ENCODE assay signal across 1 cellular context in the genomic region with DNA sequence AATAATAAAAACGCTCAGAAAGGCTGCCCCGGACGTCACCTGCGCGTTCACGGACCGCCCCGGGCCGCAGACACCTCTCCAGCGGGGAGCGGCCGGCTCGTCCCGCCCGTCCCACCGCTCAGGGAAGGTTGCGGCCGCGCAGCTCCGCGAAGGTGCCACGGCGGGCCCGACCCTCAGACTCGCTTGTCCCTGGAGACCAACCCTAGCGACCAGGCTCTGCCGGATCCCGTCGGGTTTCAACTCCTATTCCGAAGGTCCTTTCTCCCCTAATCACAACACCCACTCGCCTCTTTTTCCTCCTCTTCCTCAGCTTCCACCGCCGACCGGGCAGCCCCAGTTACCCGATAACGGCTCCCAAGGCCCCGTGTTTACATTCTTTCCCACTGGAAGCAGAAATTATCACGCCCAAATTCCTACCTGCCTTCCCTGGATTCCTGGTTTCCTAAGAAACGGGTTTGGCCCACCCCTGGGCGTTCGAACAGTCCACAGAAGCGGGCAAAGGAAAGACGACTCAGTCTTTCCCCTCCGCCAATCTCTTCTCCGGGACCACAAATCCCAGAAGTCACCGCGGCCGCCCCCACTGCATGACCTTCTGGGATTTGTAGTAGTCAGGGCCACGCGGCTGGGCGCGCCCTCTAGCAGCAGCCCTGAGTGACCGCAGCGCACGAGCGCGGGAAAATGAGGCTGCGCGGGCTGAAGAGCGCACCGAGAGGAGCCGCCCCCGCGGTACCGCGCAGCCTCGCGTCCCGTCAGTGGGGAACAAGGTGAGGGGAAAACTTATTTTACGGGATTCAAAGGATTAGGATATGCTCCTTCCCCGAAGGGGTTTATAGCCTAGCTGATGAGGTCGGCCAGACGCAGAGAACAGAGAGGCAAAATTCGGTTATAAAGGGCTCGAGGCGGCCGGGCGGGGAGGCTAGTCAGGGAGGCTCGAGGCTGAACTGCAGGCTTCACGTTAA.
TF ChIP-seq lines count a peak whose summit lies in the region.

A gene with protein sequence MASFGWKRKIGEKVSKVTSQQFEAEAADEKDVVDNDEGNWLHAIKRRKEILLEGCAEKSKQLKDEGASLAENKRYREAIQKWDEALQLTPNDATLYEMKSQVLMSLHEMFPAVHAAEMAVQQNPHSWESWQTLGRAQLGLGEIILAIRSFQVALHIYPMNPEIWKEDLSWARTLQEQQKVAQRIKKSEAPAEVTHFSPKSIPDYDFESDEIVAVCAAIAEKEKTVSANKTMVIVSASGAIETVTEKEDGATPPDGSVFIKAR (minus strand): TSS at position 555 of the 959 bp plus-strand sequence. CDS start 8,943 bp downstream, outside the sequence.

TF ChIP-seq in K562, 482 proteins besides CTCF, POLR2A, EP300 and RAD21 (continued from another document and continues in another):
- TF ChIP-seq, protein P1, sequence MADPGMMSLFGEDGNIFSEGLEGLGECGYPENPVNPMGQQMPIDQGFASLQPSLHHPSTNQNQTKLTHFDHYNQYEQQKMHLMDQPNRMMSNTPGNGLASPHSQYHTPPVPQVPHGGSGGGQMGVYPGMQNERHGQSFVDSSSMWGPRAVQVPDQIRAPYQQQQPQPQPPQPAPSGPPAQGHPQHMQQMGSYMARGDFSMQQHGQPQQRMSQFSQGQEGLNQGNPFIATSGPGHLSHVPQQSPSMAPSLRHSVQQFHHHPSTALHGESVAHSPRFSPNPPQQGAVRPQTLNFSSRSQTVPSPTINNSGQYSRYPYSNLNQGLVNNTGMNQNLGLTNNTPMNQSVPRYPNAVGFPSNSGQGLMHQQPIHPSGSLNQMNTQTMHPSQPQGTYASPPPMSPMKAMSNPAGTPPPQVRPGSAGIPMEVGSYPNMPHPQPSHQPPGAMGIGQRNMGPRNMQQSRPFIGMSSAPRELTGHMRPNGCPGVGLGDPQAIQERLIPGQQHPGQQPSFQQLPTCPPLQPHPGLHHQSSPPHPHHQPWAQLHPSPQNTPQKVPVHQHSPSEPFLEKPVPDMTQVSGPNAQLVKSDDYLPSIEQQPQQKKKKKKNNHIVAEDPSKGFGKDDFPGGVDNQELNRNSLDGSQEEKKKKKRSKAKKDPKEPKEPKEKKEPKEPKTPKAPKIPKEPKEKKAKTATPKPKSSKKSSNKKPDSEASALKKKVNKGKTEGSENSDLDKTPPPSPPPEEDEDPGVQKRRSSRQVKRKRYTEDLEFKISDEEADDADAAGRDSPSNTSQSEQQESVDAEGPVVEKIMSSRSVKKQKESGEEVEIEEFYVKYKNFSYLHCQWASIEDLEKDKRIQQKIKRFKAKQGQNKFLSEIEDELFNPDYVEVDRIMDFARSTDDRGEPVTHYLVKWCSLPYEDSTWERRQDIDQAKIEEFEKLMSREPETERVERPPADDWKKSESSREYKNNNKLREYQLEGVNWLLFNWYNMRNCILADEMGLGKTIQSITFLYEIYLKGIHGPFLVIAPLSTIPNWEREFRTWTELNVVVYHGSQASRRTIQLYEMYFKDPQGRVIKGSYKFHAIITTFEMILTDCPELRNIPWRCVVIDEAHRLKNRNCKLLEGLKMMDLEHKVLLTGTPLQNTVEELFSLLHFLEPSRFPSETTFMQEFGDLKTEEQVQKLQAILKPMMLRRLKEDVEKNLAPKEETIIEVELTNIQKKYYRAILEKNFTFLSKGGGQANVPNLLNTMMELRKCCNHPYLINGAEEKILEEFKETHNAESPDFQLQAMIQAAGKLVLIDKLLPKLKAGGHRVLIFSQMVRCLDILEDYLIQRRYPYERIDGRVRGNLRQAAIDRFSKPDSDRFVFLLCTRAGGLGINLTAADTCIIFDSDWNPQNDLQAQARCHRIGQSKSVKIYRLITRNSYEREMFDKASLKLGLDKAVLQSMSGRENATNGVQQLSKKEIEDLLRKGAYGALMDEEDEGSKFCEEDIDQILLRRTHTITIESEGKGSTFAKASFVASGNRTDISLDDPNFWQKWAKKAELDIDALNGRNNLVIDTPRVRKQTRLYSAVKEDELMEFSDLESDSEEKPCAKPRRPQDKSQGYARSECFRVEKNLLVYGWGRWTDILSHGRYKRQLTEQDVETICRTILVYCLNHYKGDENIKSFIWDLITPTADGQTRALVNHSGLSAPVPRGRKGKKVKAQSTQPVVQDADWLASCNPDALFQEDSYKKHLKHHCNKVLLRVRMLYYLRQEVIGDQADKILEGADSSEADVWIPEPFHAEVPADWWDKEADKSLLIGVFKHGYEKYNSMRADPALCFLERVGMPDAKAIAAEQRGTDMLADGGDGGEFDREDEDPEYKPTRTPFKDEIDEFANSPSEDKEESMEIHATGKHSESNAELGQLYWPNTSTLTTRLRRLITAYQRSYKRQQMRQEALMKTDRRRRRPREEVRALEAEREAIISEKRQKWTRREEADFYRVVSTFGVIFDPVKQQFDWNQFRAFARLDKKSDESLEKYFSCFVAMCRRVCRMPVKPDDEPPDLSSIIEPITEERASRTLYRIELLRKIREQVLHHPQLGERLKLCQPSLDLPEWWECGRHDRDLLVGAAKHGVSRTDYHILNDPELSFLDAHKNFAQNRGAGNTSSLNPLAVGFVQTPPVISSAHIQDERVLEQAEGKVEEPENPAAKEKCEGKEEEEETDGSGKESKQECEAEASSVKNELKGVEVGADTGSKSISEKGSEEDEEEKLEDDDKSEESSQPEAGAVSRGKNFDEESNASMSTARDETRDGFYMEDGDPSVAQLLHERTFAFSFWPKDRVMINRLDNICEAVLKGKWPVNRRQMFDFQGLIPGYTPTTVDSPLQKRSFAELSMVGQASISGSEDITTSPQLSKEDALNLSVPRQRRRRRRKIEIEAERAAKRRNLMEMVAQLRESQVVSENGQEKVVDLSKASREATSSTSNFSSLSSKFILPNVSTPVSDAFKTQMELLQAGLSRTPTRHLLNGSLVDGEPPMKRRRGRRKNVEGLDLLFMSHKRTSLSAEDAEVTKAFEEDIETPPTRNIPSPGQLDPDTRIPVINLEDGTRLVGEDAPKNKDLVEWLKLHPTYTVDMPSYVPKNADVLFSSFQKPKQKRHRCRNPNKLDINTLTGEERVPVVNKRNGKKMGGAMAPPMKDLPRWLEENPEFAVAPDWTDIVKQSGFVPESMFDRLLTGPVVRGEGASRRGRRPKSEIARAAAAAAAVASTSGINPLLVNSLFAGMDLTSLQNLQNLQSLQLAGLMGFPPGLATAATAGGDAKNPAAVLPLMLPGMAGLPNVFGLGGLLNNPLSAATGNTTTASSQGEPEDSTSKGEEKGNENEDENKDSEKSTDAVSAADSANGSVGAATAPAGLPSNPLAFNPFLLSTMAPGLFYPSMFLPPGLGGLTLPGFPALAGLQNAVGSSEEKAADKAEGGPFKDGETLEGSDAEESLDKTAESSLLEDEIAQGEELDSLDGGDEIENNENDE (IDR thresholded peaks at IDR 0.05; ENCODE audit: low read depth, low read length), result peak; percentile 68
- TF ChIP-seq ZNF232 (CRISPR knock-in tag; IDR thresholded peaks at IDR 0.05), result peak; percentile 86; the same call in 1 of the 2 replicates
- TF ChIP-seq KLF13 (tag; IDR thresholded peaks at IDR 0.05; ENCODE audit: borderline replicate concordance, low read depth), result peak; percentile 81
- TF ChIP-seq CEBPB (tag; IDR thresholded peaks at IDR 0.05), result no peak
- TF ChIP-seq, protein P2, sequence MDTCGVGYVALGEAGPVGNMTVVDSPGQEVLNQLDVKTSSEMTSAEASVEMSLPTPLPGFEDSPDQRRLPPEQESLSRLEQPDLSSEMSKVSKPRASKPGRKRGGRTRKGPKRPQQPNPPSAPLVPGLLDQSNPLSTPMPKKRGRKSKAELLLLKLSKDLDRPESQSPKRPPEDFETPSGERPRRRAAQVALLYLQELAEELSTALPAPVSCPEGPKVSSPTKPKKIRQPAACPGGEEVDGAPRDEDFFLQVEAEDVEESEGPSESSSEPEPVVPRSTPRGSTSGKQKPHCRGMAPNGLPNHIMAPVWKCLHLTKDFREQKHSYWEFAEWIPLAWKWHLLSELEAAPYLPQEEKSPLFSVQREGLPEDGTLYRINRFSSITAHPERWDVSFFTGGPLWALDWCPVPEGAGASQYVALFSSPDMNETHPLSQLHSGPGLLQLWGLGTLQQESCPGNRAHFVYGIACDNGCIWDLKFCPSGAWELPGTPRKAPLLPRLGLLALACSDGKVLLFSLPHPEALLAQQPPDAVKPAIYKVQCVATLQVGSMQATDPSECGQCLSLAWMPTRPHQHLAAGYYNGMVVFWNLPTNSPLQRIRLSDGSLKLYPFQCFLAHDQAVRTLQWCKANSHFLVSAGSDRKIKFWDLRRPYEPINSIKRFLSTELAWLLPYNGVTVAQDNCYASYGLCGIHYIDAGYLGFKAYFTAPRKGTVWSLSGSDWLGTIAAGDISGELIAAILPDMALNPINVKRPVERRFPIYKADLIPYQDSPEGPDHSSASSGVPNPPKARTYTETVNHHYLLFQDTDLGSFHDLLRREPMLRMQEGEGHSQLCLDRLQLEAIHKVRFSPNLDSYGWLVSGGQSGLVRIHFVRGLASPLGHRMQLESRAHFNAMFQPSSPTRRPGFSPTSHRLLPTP (IDR thresholded peaks at IDR 0.05; ENCODE audit: borderline replicate concordance, extremely low read depth, insufficient read length), result no peak
- TF ChIP-seq ETV5 (CRISPR knock-in tag; IDR thresholded peaks at IDR 0.05; ENCODE audit: low read depth), result 0 out of 2 replicates have a peak, but pooled peaks have one; percentile 66
- TF ChIP-seq BDP1 (IDR thresholded peaks at IDR 0.05; ENCODE audit: insufficient read depth, insufficient read length), result no peak
- no peak for TF ChIP-seq ZNF124 (CRISPR knock-in tag; IDR thresholded peaks at IDR 0.05)
- no peak for TF ChIP-seq HDAC6 (IDR thresholded peaks at IDR 0.05; ENCODE audit: low read depth, low read length)
- TF ChIP-seq EP400 (IDR thresholded peaks at IDR 0.05), result peak; percentile 91
- TF ChIP-seq RBM15 (IDR thresholded peaks at IDR 0.05; ENCODE audit: insufficient read depth, low read length), result no peak
- TF ChIP-seq, protein P3, sequence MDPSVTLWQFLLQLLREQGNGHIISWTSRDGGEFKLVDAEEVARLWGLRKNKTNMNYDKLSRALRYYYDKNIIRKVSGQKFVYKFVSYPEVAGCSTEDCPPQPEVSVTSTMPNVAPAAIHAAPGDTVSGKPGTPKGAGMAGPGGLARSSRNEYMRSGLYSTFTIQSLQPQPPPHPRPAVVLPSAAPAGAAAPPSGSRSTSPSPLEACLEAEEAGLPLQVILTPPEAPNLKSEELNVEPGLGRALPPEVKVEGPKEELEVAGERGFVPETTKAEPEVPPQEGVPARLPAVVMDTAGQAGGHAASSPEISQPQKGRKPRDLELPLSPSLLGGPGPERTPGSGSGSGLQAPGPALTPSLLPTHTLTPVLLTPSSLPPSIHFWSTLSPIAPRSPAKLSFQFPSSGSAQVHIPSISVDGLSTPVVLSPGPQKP (CRISPR knock-in tag; IDR thresholded peaks at IDR 0.05), result no peak
- peak; percentile 69 for TF ChIP-seq HDAC2 (IDR thresholded peaks at IDR 0.05)
- peak; percentile 14 for TF ChIP-seq SMAD1 (IDR thresholded peaks at IDR 0.05; ENCODE audit: low read depth, low read length, partially characterized antibody)
- TF ChIP-seq HNRNPUL1 (IDR thresholded peaks at IDR 0.05; ENCODE audit: low read length), result no peak
- TF ChIP-seq ZNF3 (CRISPR knock-in tag; IDR thresholded peaks at IDR 0.05), result no peak
- peak; percentile 97 for TF ChIP-seq ZNF644 (tag; IDR thresholded peaks at IDR 0.05; ENCODE audit: low read depth)
- TF ChIP-seq CXXC5 (CRISPR knock-in tag; IDR thresholded peaks at IDR 0.05), result peak; percentile 97
- TF ChIP-seq ZBTB17 (CRISPR knock-in tag; IDR thresholded peaks at IDR 0.05), result peak; percentile 66; the same call in 1 of the 2 replicates
- TF ChIP-seq, protein P4, sequence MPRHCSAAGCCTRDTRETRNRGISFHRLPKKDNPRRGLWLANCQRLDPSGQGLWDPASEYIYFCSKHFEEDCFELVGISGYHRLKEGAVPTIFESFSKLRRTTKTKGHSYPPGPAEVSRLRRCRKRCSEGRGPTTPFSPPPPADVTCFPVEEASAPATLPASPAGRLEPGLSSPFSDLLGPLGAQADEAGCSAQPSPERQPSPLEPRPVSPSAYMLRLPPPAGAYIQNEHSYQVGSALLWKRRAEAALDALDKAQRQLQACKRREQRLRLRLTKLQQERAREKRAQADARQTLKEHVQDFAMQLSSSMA (CRISPR knock-in tag; IDR thresholded peaks at IDR 0.05), result no peak
- no peak for TF ChIP-seq MCM7 (IDR thresholded peaks at IDR 0.05)
- no peak for TF ChIP-seq ZNF347 (CRISPR knock-in tag; IDR thresholded peaks at IDR 0.05; ENCODE audit: low read depth)
- TF ChIP-seq, protein P5, sequence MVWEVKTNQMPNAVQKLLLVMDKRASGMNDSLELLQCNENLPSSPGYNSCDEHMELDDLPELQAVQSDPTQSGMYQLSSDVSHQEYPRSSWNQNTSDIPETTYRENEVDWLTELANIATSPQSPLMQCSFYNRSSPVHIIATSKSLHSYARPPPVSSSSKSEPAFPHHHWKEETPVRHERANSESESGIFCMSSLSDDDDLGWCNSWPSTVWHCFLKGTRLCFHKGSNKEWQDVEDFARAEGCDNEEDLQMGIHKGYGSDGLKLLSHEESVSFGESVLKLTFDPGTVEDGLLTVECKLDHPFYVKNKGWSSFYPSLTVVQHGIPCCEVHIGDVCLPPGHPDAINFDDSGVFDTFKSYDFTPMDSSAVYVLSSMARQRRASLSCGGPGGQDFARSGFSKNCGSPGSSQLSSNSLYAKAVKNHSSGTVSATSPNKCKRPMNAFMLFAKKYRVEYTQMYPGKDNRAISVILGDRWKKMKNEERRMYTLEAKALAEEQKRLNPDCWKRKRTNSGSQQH (CRISPR knock-in tag; IDR thresholded peaks at IDR 0.05), result peak; percentile 53
- TF ChIP-seq RFX5 (IDR thresholded peaks at IDR 0.05; ENCODE audit: low read depth, low read length), result no peak
- TF ChIP-seq HNRNPL (IDR thresholded peaks at IDR 0.05; ENCODE audit: low read depth, low read length), result no peak
- TF ChIP-seq ZC3H8 (IDR thresholded peaks at IDR 0.05), result no peak
- TF ChIP-seq ZNF197 (CRISPR knock-in tag; IDR thresholded peaks at IDR 0.05; ENCODE audit: low read depth), result peak; percentile 87; the same call in 1 of the 2 replicates
- no peak for TF ChIP-seq SPI1 (IDR thresholded peaks at IDR 0.05; ENCODE audit: borderline replicate concordance, low read depth, low read length)
- peak; percentile 47 for TF ChIP-seq RBM22 (IDR thresholded peaks at IDR 0.05; ENCODE audit: low read depth, low read length, poor library complexity, severe bottlenecking)
- peak; percentile 71 for TF ChIP-seq GABPA (tag; conservative IDR thresholded peaks at IDR 0.05; ENCODE audit: low read depth)
- TF ChIP-seq NEUROD1 (IDR thresholded peaks at IDR 0.05; ENCODE audit: borderline replicate concordance, low read depth, low read length, partially characterized antibody), result peak; percentile 13
- no peak for TF ChIP-seq ZC3H11A (IDR thresholded peaks at IDR 0.05; ENCODE audit: low read depth, low read length)
- peak; percentile 75; the same call in 1 of the 2 replicates for TF ChIP-seq ZNF431 (CRISPR knock-in tag; IDR thresholded peaks at IDR 0.05)
